Comparison of ENCODE assay signal across 8 cellular contexts in the genomic region with DNA sequence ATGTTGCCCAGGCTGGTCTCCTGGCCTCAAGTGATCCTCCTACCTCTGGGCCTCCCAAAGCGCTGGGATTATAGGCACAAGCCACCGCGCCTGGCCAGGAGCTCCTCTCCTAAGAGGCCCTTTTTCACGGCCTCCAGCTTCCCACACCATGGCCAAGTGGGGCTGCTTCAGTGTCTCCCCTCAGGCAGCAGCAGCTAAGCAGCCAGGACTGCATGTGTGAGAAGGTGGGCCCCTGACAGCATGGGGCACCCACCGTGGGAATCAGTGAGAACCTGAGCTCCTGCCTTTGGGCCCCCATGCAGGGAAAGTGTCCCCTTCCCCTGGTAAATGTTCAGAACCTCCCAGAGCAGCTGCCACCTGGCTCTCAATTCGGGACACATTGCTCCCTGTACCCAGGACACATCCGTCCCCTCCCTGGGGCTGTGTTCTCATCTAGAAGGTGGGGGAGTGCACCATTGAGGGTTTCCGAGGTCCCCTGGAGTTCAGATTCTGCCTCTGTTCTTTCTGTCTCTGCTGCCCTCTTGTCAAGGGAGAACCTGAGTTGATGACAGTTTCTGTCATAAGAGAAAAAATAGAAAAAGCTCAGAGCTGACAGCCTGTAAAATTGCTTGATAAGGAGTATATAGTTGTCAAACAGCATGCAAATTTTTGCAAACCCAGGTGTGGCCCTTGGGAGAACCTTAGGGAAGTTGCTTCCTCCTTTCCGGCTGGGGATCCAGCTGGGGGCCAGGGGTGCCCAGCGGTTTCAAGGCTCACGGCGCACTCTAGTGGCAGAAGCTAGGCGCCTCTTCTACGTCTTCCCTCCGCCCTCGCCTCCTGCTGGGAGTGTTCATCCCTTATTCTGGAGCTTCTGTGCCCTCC. TPM values are rescaled to one million over a fixed set of nuclear protein-coding genes. Genes with fewer than 3 reads are reported as not detected.
DNase-seq lines count a peak whose midpoint lies in the region; ATAC-seq, FAIRE-seq and TF ChIP-seq lines count a peak whose summit lies in the region.

No MANE protein-coding gene starts in this region.

- TF ChIP-seq CTCF in CD8-positive, alpha-beta T cell (IDR thresholded peaks at IDR 0.05) = peak; percentile 80
- TF ChIP-seq CTCF in gastroesophageal sphincter (IDR thresholded peaks at IDR 0.05) = peak in 3 of 4 experiments; percentile 71 to 91 (median 73)
- TF ChIP-seq CTCF in pancreas (IDR thresholded peaks at IDR 0.05) = peak; percentile 26 to 82 (median 63)

- TF ChIP-seq POLR2A in gastroesophageal sphincter (IDR thresholded peaks at IDR 0.05) = no peak

- peak; percentile 20 to 78 (median 60) for DNase-seq in CD8-positive, alpha-beta T cell
- DNase-seq in HuH-7 (ENCODE audit: low spot score) (peak; percentile 94), RPMI8226 (peak; percentile 78), pancreas (peak; percentile 38 to 82 (median 61)), ureter (ENCODE audit: low spot score) (peak; percentile 66)
- peak; percentile 43 for DNase-seq in activated T-helper 2 cell treated with anti-CD3 and anti-CD28 coated beads, Interferon-gamma antibody, Interleukin-2, Interleukin-4, amounts not matched to agents 10 μg/mL and 5 μg/mL and 100 μg/mL, durations not matched to agents 14 hours and 24 hours and 36 hours (ENCODE audit: low spot score)

- H3K4me3 Mint-ChIP-seq in CD8-positive, alpha-beta T cell = no peak overlapping the region
- H3K4me3 Mint-ChIP-seq in activated T-helper 2 cell treated with anti-CD3 and anti-CD28 coated beads, Interferon-gamma antibody, Interleukin-2, Interleukin-4, amounts not matched to agents 10 μg/mL and 5 μg/mL and 100 μg/mL, durations not matched to agents 14 hours and 24 hours and 36 hours (ENCODE audit: low read depth) = no peak overlapping the region

- no peaks in the 10 kb centered on the region for H3K36me3 ChIP-seq in CD8-positive, alpha-beta T cell (ENCODE audit: insufficient read depth, low read length)
- H3K36me3 ChIP-seq in gastroesophageal sphincter (no peaks in the 10 kb centered on the region), pancreas (peaks cover 0 to 37% (median 26%) of the 10 kb centered on the region in 3 donors)

- no peak for FAIRE-seq in pancreas (lab: Jason Lieb, UNC)

- no peaks in the 10 kb centered on the region for H3K9me3 ChIP-seq in CD8-positive, alpha-beta T cell (ENCODE audit: low read length)
- H3K9me3 ChIP-seq in gastroesophageal sphincter (no peaks in the 10 kb centered on the region), pancreas (no peaks in the 10 kb centered on the region)

- CTCF ChIA-PET in CD8-positive, alpha-beta T cell (lab: Charles Lee) = interaction anchor here (0.7 to 10.9 kb wide), 82 partner anchors 9 to 682 kb away, joined by 3 to 132 read pairs (median 4); partner anchors contain the start of genes ENTHD1, GRAP2 and TMA7B

- peak; percentile 72 for ATAC-seq in CD8-positive, alpha-beta T cell
- ATAC-seq in gastroesophageal sphincter (peak; percentile 68), pancreas (peak; percentile 74 to 92 (median 88)), GM19023 (IDR thresholded peaks at IDR 0.05; ENCODE audit: unreplicated experiment) (no peak)

- H3K27me3 ChIP-seq in CD8-positive, alpha-beta T cell (ENCODE audit: insufficient read depth, low read length) = no peaks in the 10 kb centered on the region
- H3K27me3 ChIP-seq in gastroesophageal sphincter (peaks cover 42% of the 10 kb centered on the region), pancreas (no peaks in the 10 kb centered on the region)

- no peak overlapping the region for H3K27ac Mint-ChIP-seq in CD8-positive, alpha-beta T cell
- no peak overlapping the region for H3K27ac Mint-ChIP-seq in activated T-helper 2 cell treated with anti-CD3 and anti-CD28 coated beads, Interferon-gamma antibody, Interleukin-2, Interleukin-4, amounts not matched to agents 10 μg/mL and 5 μg/mL and 100 μg/mL, durations not matched to agents 14 hours and 24 hours and 36 hours

- H3K27ac ChIP-seq in CD8-positive, alpha-beta T cell (ENCODE audit: low read depth, low read length) = no peak overlapping the region
- H3K27ac ChIP-seq in gastroesophageal sphincter = no peak overlapping the region
- no peak overlapping the region for H3K27ac ChIP-seq in pancreas

- peaks cover 5% of the 10 kb centered on the region for H3K4me1 Mint-ChIP-seq in CD8-positive, alpha-beta T cell (ENCODE audit: low read depth)
- no peaks in the 10 kb centered on the region for H3K4me1 Mint-ChIP-seq in activated T-helper 2 cell treated with anti-CD3 and anti-CD28 coated beads, Interferon-gamma antibody, Interleukin-2, Interleukin-4, amounts not matched to agents 10 μg/mL and 5 μg/mL and 100 μg/mL, durations not matched to agents 14 hours and 24 hours and 36 hours (ENCODE audit: low read depth)

- H3K4me1 ChIP-seq in CD8-positive, alpha-beta T cell (ENCODE audit: insufficient read depth, low read length) = peaks cover 6% of the 10 kb centered on the region
- H3K4me1 ChIP-seq in gastroesophageal sphincter (peaks cover 0 to 8% (median 0%) of the 10 kb centered on the region in 3 donors), pancreas (no peaks in the 10 kb centered on the region)

- no peak overlapping the region for H3K4me3 ChIP-seq in CD8-positive, alpha-beta T cell (ENCODE audit: low read depth, low read length)
- H3K4me3 ChIP-seq in gastroesophageal sphincter (no peak overlapping the region), pancreas (no peak overlapping the region)

- intact Hi-C loops in CD8-positive, alpha-beta T cell (cut with DNase I, micrococcal nuclease) = loop anchor here (1.0 to 5.0 kb wide), 9 partner anchors 67 to 532 kb away; partner anchors contain the start of gene ADSL (in 1 of the 2)
- intact Hi-C loops in activated T-helper 2 cell treated with anti-CD3 and anti-CD28 coated beads, Interferon-gamma antibody, Interleukin-2, Interleukin-4, amounts not matched to agents 10 μg/mL and 5 μg/mL and 100 μg/mL, durations not matched to agents 14 hours and 24 hours and 36 hours (cut with micrococcal nuclease) = loop anchor here (1.0 to 5.0 kb wide), 2 partner anchors 92 to 401 kb away; no protein-coding TSS in a partner anchor
- intact Hi-C loops in pancreas (cut with DNase I) = loop anchor here in 2 of 3 donors (5.0 to 10.0 kb wide), 2 partner anchors 90 to 487 kb away; no protein-coding TSS in a partner anchor

- H3K9me3 Mint-ChIP-seq in CD8-positive, alpha-beta T cell = no peaks in the 10 kb centered on the region
- no peaks in the 10 kb centered on the region for H3K9me3 Mint-ChIP-seq in activated T-helper 2 cell treated with anti-CD3 and anti-CD28 coated beads, Interferon-gamma antibody, Interleukin-2, Interleukin-4, amounts not matched to agents 10 μg/mL and 5 μg/mL and 100 μg/mL, durations not matched to agents 14 hours and 24 hours and 36 hours

- H3K27me3 Mint-ChIP-seq in CD8-positive, alpha-beta T cell (ENCODE audit: low read depth) = no peaks in the 10 kb centered on the region
- no peaks in the 10 kb centered on the region for H3K27me3 Mint-ChIP-seq in activated T-helper 2 cell treated with anti-CD3 and anti-CD28 coated beads, Interferon-gamma antibody, Interleukin-2, Interleukin-4, amounts not matched to agents 10 μg/mL and 5 μg/mL and 100 μg/mL, durations not matched to agents 14 hours and 24 hours and 36 hours (ENCODE audit: low read depth)

- no peaks in the 10 kb centered on the region for H3K36me3 Mint-ChIP-seq in CD8-positive, alpha-beta T cell
- no peaks in the 10 kb centered on the region for H3K36me3 Mint-ChIP-seq in activated T-helper 2 cell treated with anti-CD3 and anti-CD28 coated beads, Interferon-gamma antibody, Interleukin-2, Interleukin-4, amounts not matched to agents 10 μg/mL and 5 μg/mL and 100 μg/mL, durations not matched to agents 14 hours and 24 hours and 36 hours (ENCODE audit: low read depth)

- POLR2A ChIA-PET in CD8-positive, alpha-beta T cell (lab: Charles Lee) = interaction anchor here (0.7 to 2.0 kb wide), 9 partner anchors 14 to 495 kb away, joined by 3 to 9 read pairs (median 4); partner anchors contain the start of gene RPS19BP1

- whole genome bisulfite sequencing in gastroesophageal sphincter (ENCODE audit: low coverage in 1 of 2), 2 donors = 0% methylated on average over 1 to 2 of the region's 16 CpGs
- WGBS in pancreas, 2 donors = 52 to 53% methylated on average over 16 of the region's 16 CpGs

- TF ChIP-seq EP300 in gastroesophageal sphincter (IDR thresholded peaks at IDR 0.05) = no peak

RNA-seq across cellular contexts. Expression of gene FAM83F, which starts 29.7 kb away (rescaled TPM):
- 10 to 100 TPM; 17.6 to 23.5 TPM for total RNA-seq in CD8-positive, alpha-beta T cell
- total RNA-seq in activated T-helper 2 cell treated with anti-CD3 and anti-CD28 coated beads, Interferon-gamma antibody, Interleukin-2, Interleukin-4, amounts not matched to agents 10 μg/mL and 5 μg/mL and 100 μg/mL, durations not matched to agents 14 hours and 24 hours and 36 hours = 0.07 and 0.11 TPM in 2 replicates
- total RNA-seq in gastroesophageal sphincter (1 to 10 TPM in 2 of 4 donors, under 1 TPM in 2; 0.46 to 4.2 (median 0.81) TPM), pancreas (10 to 100 TPM; 12.1 to 19.8 (median 16.8) TPM), ureter (33.0 TPM)
- 1 to 10 TPM; 4.9 to 5.1 TPM for polyA plus RNA-seq in pancreas

Comparison
In these comparisons a context has a peak if more than half of its experiments do, and no peak if none do; other contexts are left out.
1. DNase-seq: peak in every context shown above with its lines; median percentile 94 in HuH-7; 78 in RPMI8226; 66 in ureter; 61 in pancreas; 60 in CD8-positive, alpha-beta T cell; 43 in activated T-helper 2 cell treated with anti-CD3 and anti-CD28 coated beads, Interferon-gamma antibody, Interleukin-2, Interleukin-4, amounts not matched to agents 10 μg/mL and 5 μg/mL and 100 μg/mL, durations not matched to agents 14 hours and 24 hours and 36 hours.